5 cellular contexts compared by ENCODE assay signal in the genomic region with DNA sequence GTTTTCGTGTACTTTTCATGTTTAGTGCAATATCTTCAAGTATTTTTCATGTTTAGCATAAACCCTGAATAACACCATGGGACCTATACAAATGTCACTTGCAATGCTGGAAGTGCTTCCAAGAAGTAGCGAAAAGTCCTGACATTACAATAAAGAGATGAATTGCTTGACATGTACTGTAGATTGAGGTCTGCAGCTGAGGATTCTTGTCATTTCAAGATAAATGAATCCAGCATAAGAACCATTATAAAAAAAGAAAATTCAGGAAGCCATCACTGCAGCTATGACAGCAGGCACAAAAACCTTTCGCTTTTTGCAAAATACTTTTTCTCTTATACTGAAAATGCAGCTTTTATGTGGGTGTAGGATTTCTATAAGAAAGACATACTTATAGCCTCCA.
"Had no signal": no experiment of that assay in that cellular context is flagged by ENCODE, and none has a peak within 500 bp of the region (broad histone marks: within the 10 kb centered on the region; RNA-seq: fewer than 3 reads in every experiment).

No MANE protein-coding gene starts in this region.

- H3K4me3 ChIP-seq: GM12878 had no signal

- ATAC-seq: GM12878 had no signal

- FAIRE-seq: G401.6, GM12878, GM18507 had no signal

- DNase-seq: GDM1, GF-D8 had no signal
